In the genomic region with DNA sequence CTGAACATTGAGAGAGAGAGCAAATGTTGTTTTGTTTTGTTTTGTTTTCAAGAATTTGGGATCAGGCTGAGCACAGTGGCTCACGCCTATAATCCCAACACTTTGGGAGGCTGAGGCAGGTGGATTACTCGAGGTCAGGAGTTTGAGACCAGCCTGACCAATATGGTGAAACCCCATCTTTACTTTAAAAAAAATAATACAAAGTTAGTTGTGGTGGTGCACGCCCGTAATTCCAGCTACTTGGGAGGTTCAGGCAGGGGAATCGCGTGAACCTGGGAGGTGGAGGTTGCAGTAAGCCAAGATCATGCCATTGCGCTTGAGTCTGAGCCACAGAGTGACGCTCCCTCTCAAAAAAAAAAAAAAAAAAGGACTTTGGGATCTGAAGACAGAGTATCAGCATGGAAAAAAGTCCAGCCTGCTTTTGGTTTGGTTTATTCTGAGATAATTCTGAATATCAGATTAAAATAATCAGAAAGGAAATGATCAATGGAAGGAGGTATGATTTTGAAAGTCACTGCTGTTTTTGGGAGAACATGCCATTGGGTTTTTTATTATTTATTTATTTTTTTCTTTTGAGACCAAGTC, we compare ENCODE assay signal across 2 cellular contexts.
A peak's percentile ranks its signal among the peaks of the same experiment; 100 is the strongest.
TF ChIP-seq lines count a peak whose summit lies in the region.

No MANE protein-coding gene starts in this region.

TF ChIP-seq in A549, 52 proteins besides CTCF, POLR2A, EP300 and RAD21:
- TF ChIP-seq CHD4 (IDR thresholded peaks at IDR 0.05; ENCODE audit: borderline replicate concordance): no peak
- no peak for TF ChIP-seq SREBF2 (IDR thresholded peaks at IDR 0.05)
- no peak for TF ChIP-seq HDAC2 (IDR thresholded peaks at IDR 0.05)
- no peak for TF ChIP-seq FOSL2 (IDR thresholded peaks at IDR 0.05)
- no peak for TF ChIP-seq FOSL2 (CRISPR knock-in tag; IDR thresholded peaks at IDR 0.05)
- no peak for TF ChIP-seq CBX2 (IDR thresholded peaks at IDR 0.05; ENCODE audit: borderline replicate concordance, low read depth)
- TF ChIP-seq, protein P1, sequence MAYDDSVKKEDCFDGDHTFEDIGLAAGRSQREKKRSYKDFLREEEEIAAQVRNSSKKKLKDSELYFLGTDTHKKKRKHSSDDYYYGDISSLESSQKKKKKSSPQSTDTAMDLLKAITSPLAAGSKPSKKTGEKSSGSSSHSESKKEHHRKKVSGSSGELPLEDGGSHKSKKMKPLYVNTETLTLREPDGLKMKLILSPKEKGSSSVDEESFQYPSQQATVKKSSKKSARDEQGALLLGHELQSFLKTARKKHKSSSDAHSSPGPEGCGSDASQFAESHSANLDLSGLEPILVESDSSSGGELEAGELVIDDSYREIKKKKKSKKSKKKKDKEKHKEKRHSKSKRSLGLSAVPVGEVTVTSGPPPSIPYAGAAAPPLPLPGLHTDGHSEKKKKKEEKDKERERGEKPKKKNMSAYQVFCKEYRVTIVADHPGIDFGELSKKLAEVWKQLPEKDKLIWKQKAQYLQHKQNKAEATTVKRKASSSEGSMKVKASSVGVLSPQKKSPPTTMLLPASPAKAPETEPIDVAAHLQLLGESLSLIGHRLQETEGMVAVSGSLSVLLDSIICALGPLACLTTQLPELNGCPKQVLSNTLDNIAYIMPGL (CRISPR knock-in tag; IDR thresholded peaks at IDR 0.05; ENCODE audit: borderline replicate concordance): no peak
- TF ChIP-seq PHF8 (IDR thresholded peaks at IDR 0.05; ENCODE audit: borderline replicate concordance, low read depth): no peak
- TF ChIP-seq ZC3H11A (IDR thresholded peaks at IDR 0.05): no peak
TF ChIP-seq in A549: peak in this region for 0.

TF ChIP-seq in HepG2, 621 proteins besides CTCF, POLR2A, EP300 and RAD21:
- TF ChIP-seq AGO2 (optimal IDR thresholded peaks at IDR 0.05; ENCODE audit: low read depth, low read length) (peak; percentile 15), ZBTB33 (CRISPR knock-in tag; IDR thresholded peaks at IDR 0.05) (peak; percentile 34; the same call in 1 of the 2 replicates), KDM1A (CRISPR knock-in tag; IDR thresholded peaks at IDR 0.05) (peak; percentile 17; the same call in 1 of the 2 replicates), ZBTB43 (CRISPR knock-in tag; conservative IDR thresholded peaks at IDR 0.05) (no peak), POLR2G (IDR thresholded peaks at IDR 0.05; ENCODE audit: low read depth, low read length) (peak; percentile 26; the same call in 1 of the 2 replicates), CHD4 (IDR thresholded peaks at IDR 0.05; ENCODE audit: borderline replicate concordance, low read length) (peak; percentile 69), ZMYM3 (CRISPR knock-in tag; IDR thresholded peaks at IDR 0.05) (peak; percentile 49), KDM2A (CRISPR knock-in tag; IDR thresholded peaks at IDR 0.05; ENCODE audit: borderline replicate concordance, low read depth) (0 out of 2 replicates have a peak, but pooled peaks have one; percentile 6), XBP1 (CRISPR knock-in tag; IDR thresholded peaks at IDR 0.05) (no peak), RFX3 (CRISPR knock-in tag; IDR thresholded peaks at IDR 0.05) (no peak), ZNF460 (CRISPR knock-in tag; IDR thresholded peaks at IDR 0.05; ENCODE audit: borderline replicate concordance) (peak; percentile 89), ZNF713 (CRISPR knock-in tag; IDR thresholded peaks at IDR 0.05) (no peak), ZNF12 (CRISPR knock-in tag; IDR thresholded peaks at IDR 0.05) (no peak), HOXA5 (CRISPR knock-in tag; IDR thresholded peaks at IDR 0.05) (no peak), SRSF1 (optimal IDR thresholded peaks at IDR 0.05; ENCODE audit: low read depth, low read length) (no peak), YEATS4 (CRISPR knock-in tag; IDR thresholded peaks at IDR 0.05; ENCODE audit: borderline replicate concordance) (no peak), UBTF (CRISPR knock-in tag; IDR thresholded peaks at IDR 0.05) (0 out of 2 replicates have a peak, but pooled peaks have one; percentile 20)
- TF ChIP-seq, protein P2, sequence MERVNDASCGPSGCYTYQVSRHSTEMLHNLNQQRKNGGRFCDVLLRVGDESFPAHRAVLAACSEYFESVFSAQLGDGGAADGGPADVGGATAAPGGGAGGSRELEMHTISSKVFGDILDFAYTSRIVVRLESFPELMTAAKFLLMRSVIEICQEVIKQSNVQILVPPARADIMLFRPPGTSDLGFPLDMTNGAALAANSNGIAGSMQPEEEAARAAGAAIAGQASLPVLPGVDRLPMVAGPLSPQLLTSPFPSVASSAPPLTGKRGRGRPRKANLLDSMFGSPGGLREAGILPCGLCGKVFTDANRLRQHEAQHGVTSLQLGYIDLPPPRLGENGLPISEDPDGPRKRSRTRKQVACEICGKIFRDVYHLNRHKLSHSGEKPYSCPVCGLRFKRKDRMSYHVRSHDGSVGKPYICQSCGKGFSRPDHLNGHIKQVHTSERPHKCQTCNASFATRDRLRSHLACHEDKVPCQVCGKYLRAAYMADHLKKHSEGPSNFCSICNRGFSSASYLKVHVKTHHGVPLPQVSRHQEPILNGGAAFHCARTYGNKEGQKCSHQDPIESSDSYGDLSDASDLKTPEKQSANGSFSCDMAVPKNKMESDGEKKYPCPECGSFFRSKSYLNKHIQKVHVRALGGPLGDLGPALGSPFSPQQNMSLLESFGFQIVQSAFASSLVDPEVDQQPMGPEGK (CRISPR knock-in tag; IDR thresholded peaks at IDR 0.05): 0 out of 2 replicates have a peak, but pooled peaks have one; percentile 0
- TF ChIP-seq, protein P3, sequence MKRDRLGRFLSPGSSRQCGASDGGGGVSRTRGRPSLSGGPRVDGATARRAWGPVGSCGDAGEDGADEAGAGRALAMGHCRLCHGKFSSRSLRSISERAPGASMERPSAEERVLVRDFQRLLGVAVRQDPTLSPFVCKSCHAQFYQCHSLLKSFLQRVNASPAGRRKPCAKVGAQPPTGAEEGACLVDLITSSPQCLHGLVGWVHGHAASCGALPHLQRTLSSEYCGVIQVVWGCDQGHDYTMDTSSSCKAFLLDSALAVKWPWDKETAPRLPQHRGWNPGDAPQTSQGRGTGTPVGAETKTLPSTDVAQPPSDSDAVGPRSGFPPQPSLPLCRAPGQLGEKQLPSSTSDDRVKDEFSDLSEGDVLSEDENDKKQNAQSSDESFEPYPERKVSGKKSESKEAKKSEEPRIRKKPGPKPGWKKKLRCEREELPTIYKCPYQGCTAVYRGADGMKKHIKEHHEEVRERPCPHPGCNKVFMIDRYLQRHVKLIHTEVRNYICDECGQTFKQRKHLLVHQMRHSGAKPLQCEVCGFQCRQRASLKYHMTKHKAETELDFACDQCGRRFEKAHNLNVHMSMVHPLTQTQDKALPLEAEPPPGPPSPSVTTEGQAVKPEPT (CRISPR knock-in tag; IDR thresholded peaks at IDR 0.05; ENCODE audit: low read depth): no peak
TF ChIP-seq in HepG2: peak in this region for 10.
